In genomic region chr7:12715372-12716133, GRCh38 we compare ENCODE assay signal across 8 cellular contexts. TPM values are rescaled to one million over a fixed set of nuclear protein-coding genes. Genes with fewer than 3 reads are reported as not detected.
DNase-seq lines count a peak whose midpoint lies in the region; ATAC-seq, FAIRE-seq and TF ChIP-seq lines count a peak whose summit lies in the region.

No MANE protein-coding gene starts in this region.

- H3K9me3 Mint-ChIP-seq in activated naive CD8-positive, alpha-beta T cell treated with anti-CD3 and anti-CD28 coated beads for 36 hours, result no peaks in the 10 kb centered on the region

- peak; percentile 35 for TF ChIP-seq POLR2A in H54 (IDR thresholded peaks at IDR 0.05; ENCODE audit: low read depth, low read length)

- intact Hi-C loops in Right ventricle myocardium superior (cut with DNase I), result no loop called here

- no peak for TF ChIP-seq CTCF in omental fat pad (IDR thresholded peaks at IDR 0.05)

- no peak overlapping the region for H3K4me3 Mint-ChIP-seq in activated naive CD8-positive, alpha-beta T cell treated with anti-CD3 and anti-CD28 coated beads for 36 hours

- no peak overlapping the region for H3K27ac Mint-ChIP-seq in activated naive CD8-positive, alpha-beta T cell treated with anti-CD3 and anti-CD28 coated beads for 36 hours

- H3K27me3 Mint-ChIP-seq in activated naive CD8-positive, alpha-beta T cell treated with anti-CD3 and anti-CD28 coated beads for 36 hours, result no peaks in the 10 kb centered on the region

- peak; percentile 100 for FAIRE-seq in H54 (lab: Jason Lieb, UNC)

- peak; percentile 93 for ATAC-seq in Right ventricle myocardium superior (ENCODE audit: poor library complexity)
- peak; percentile 78 for ATAC-seq in omental fat pad (ENCODE audit: low FRiP score)
- no peak for ATAC-seq in HG03520 (IDR thresholded peaks at IDR 0.05; ENCODE audit: unreplicated experiment)
- no peak for ATAC-seq in GM21717 (IDR thresholded peaks at IDR 0.05; ENCODE audit: unreplicated experiment)

- no peaks in the 10 kb centered on the region for H3K36me3 Mint-ChIP-seq in activated naive CD8-positive, alpha-beta T cell treated with anti-CD3 and anti-CD28 coated beads for 36 hours

- DNase-seq in H54 (ENCODE audit: insufficient read length, low spot score), result peak; percentile 58
- DNase-seq in NCI-H510A treated with DMSO at 0.1 percent for 48 hours (lab: John Stamatoyannopoulos, UW), result peak; percentile 84
- peak; percentile 51 for DNase-seq in activated naive CD8-positive, alpha-beta T cell treated with anti-CD3 and anti-CD28 coated beads for 36 hours
- DNase-seq in Right ventricle myocardium superior, result peak; percentile 76
- peak; percentile 54 for DNase-seq in omental fat pad (ENCODE audit: low spot score)
- no peak for DNase-seq in mesenteric fat pad (ENCODE audit: low spot score)

- H3K4me1 Mint-ChIP-seq in activated naive CD8-positive, alpha-beta T cell treated with anti-CD3 and anti-CD28 coated beads for 36 hours, result peaks cover 32% of the 10 kb centered on the region

RNA-seq across cellular contexts. Expression of gene ARL4A, which starts 28.1 kb away (rescaled TPM):
- total RNA-seq in activated naive CD8-positive, alpha-beta T cell treated with anti-CD3 and anti-CD28 coated beads for 36 hours, result 10 to 100 TPM; 12.2 to 13.8 TPM
- total RNA-seq in Right ventricle myocardium superior, result 10.9 TPM
- total RNA-seq in omental fat pad, result 10 to 100 TPM; 37.2 to 60.2 (median 51.3) TPM
- total RNA-seq in mesenteric fat pad, result 34.9 TPM

Comparison
In these comparisons a context has a peak if more than half of its experiments do, and no peak if none do; other contexts are left out.
1. ATAC-seq: peak in Right ventricle myocardium superior (single experiment) and omental fat pad (single experiment); none in HG03520 (single experiment) and GM21717 (single experiment).